In genomic region chr15:64561997-64562396, GRCh38 we compare ENCODE assay signal across 22 cellular contexts.
"Had no signal": no experiment of that assay in that cellular context is flagged by ENCODE, and none has a peak within 500 bp of the region (broad histone marks: within the 10 kb centered on the region; RNA-seq: fewer than 3 reads in every experiment).

No MANE protein-coding gene starts in this region.

- FAIRE-seq: astrocyte, pancreas had no signal

- H3K9me3 Mint-ChIP-seq: activated CD4-positive, alpha-beta memory T cell treated with anti-CD3 and anti-CD28 coated beads, Interleukin-2, amount 10 ng/mL, durations not matched to agents 7 days and 5 days; activated CD4-positive, alpha-beta T cell treated with anti-CD3 and anti-CD28 coated beads, Interleukin-2, amount 10 ng/mL, durations not matched to agents 24 days and 14 days had no signal

- H3K4me3 Mint-ChIP-seq: activated CD4-positive, alpha-beta memory T cell treated with anti-CD3 and anti-CD28 coated beads, Interleukin-2, amount 10 ng/mL, durations not matched to agents 7 days and 5 days; activated CD4-positive, alpha-beta T cell treated with anti-CD3 and anti-CD28 coated beads, Interleukin-2, amount 10 ng/mL, durations not matched to agents 24 days and 14 days; activated naive CD8-positive, alpha-beta T cell; nephron progenitor cell had no signal

- H3K9me3 ChIP-seq: adrenal gland, gastrocnemius medialis, left ventricle myocardium inferior, pancreas, psoas muscle, right atrium auricular region, thyroid gland had no signal

- H3K27ac ChIP-seq: adrenal gland, gastrocnemius medialis, left ventricle myocardium inferior, pancreas, psoas muscle, right atrium auricular region, thyroid gland had no signal

- H3K27me3 Mint-ChIP-seq: activated CD4-positive, alpha-beta memory T cell treated with anti-CD3 and anti-CD28 coated beads, Interleukin-2, amount 10 ng/mL, durations not matched to agents 7 days and 5 days; activated CD4-positive, alpha-beta T cell treated with anti-CD3 and anti-CD28 coated beads, Interleukin-2, amount 10 ng/mL, durations not matched to agents 24 days and 14 days; activated naive CD8-positive, alpha-beta T cell had no signal

- H3K36me3 ChIP-seq: adrenal gland, gastrocnemius medialis, left ventricle myocardium inferior, pancreas, right atrium auricular region, thyroid gland had no signal

- H3K27me3 ChIP-seq: adrenal gland, gastrocnemius medialis, pancreas, right atrium auricular region, thyroid gland had no signal

- DNase-seq: activated CD4-positive, alpha-beta memory T cell treated with anti-CD3 and anti-CD28 coated beads, Interleukin-2, amount 10 ng/mL, durations not matched to agents 7 days and 5 days; activated CD4-positive, alpha-beta T cell treated with anti-CD3 and anti-CD28 coated beads, Interleukin-2, amount 10 ng/mL, durations not matched to agents 24 days and 14 days; activated gamma-delta T cell treated with Interleukin-2 at 50 U/mL for 16 hours; adrenal gland; central memory CD4-positive, alpha-beta T cell; dermis blood vessel endothelial cell; effector CD8-positive, alpha-beta T cell; gastrocnemius medialis; hypothalamus; left ventricle myocardium inferior; nephron progenitor cell; pancreas; psoas muscle; stimulated activated CD4-positive, alpha-beta T cell treated with anti-CD3 and anti-CD28 coated beads, Interleukin-12 subunit alpha, Interleukin-12 subunit beta, amount 100 ng/mL, for 4 hours; stimulated activated CD4-positive, alpha-beta T cell treated with anti-CD3 and anti-CD28 coated beads, Interleukin-4, amount 100 ng/mL, for 4 hours; stimulated activated naive CD8-positive, alpha-beta T cell treated with anti-CD3 and anti-CD28 coated beads, Interleukin-15, Interleukin-2, amounts not matched to agents 100 U/mL and 50 U/mL, for 24 hours; thyroid gland had no signal

- H3K27ac Mint-ChIP-seq: activated CD4-positive, alpha-beta memory T cell treated with anti-CD3 and anti-CD28 coated beads, Interleukin-2, amount 10 ng/mL, durations not matched to agents 7 days and 5 days; nephron progenitor cell had no signal

- H3K4me3 ChIP-seq: adrenal gland, gastrocnemius medialis, left ventricle myocardium inferior, pancreas, psoas muscle, right atrium auricular region, thyroid gland had no signal

- ATAC-seq: activated CD4-positive, CD25-positive, alpha-beta regulatory T cell treated with anti-CD3 and anti-CD28 coated beads, Interleukin-2, amount 50 U/mL, for 24 hours; esophagus mucosa; gastrocnemius medialis; pancreas; psoas muscle; stimulated activated naive CD8-positive, alpha-beta T cell treated with anti-CD3 and anti-CD28 coated beads, Interleukin-15, Interleukin-2, amounts not matched to agents 100 U/mL and 50 U/mL, for 24 hours had no signal
